9 cellular contexts compared by ENCODE assay signal in the genomic region with DNA sequence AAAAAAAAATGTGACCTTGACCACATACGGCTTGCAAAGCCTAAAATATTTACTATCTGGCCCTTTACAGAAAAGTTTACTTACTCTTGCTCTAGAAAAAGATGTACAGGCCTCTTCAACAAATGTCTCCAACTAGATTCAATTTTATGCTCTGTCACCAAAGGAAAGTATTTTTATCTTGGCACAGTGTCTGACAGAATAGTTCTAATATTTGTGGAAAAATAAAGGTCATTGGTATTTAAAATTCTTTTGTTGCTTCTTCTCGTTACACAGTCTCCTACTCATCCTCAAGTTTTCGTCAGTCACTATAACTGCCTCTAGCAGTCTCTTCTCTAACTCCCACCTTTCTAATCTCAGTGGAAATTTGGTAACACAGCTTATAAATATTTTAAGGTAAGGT. TPM values are rescaled to one million over a fixed set of nuclear protein-coding genes. Genes with fewer than 3 reads are reported as not detected.
DNase-seq lines count a peak whose midpoint lies in the region; ATAC-seq and TF ChIP-seq lines count a peak whose summit lies in the region.
"Had no signal": no experiment of that assay in that cellular context is flagged by ENCODE, and none has a peak within 500 bp of the region (broad histone marks: within the 10 kb centered on the region; RNA-seq: fewer than 3 reads in every experiment).

No MANE protein-coding gene starts in this region.

- H3K4me1 Mint-ChIP-seq in naive B cell: peaks cover 18 to 33% (median 31%) of the 10 kb centered on the region in 3 donors

- H3K36me3 Mint-ChIP-seq in naive B cell: no peaks in the 10 kb centered on the region
- H3K36me3 Mint-ChIP-seq: naive thymus-derived CD8-positive, alpha-beta T cell had no signal

- peak overlapping the region; percentile 17 for H2AFZ ChIP-seq in mammary epithelial cell (ENCODE audit: low read depth, low read length)

- H3K4me2 ChIP-seq in mammary epithelial cell (ENCODE audit: insufficient read depth, low read depth, low read length): peak overlapping the region; percentile 91

- peak overlapping the region in 1 of 8 donors; percentile 95 for H3K4me3 Mint-ChIP-seq in naive B cell

- intact Hi-C loops in mammary epithelial cell (cut with micrococcal nuclease): no loop called here

- BruUV-seq in mammary epithelial cell (replicated peaks; lab: Mats Ljungman, UMichigan): no TSS peak

- peaks cover 15% of the 10 kb centered on the region for H3K79me2 ChIP-seq in mammary epithelial cell (ENCODE audit: insufficient read depth, low read length)

- H3K9me3 Mint-ChIP-seq in naive B cell: peaks cover 0 to 6% (median 2%) of the 10 kb centered on the region in 7 donors

- peaks cover 5% of the 10 kb centered on the region; the same call in 1 of the 2 replicates for H3K4me1 ChIP-seq in HUES64 (ENCODE audit: insufficient read depth, low read length)
- peaks cover 25% of the 10 kb centered on the region for H3K4me1 ChIP-seq in mammary epithelial cell (ENCODE audit: insufficient read depth, low read length)

- peak overlapping the region in 5 of 6 donors; percentile 1 to 100 (median 69) for H3K27ac Mint-ChIP-seq in naive B cell

- H3K27me3 ChIP-seq in HUES64 (ENCODE audit: insufficient read depth, low read length) (no peaks in the 10 kb centered on the region), mammary epithelial cell (ENCODE audit: insufficient read depth, low read length) (no peaks in the 10 kb centered on the region)

- CTCF ChIA-PET in mammary epithelial cell (lab: Charles Lee; ENCODE audit: low non-redundant PET): interaction anchor here (0.6 kb wide), 1 partner anchor 507 kb away, joined by 4 read pairs; no protein-coding TSS in a partner anchor

- H3K9me3 ChIP-seq in HUES64 (ENCODE audit: insufficient read depth, low read depth, low read length) (no peaks in the 10 kb centered on the region), mammary epithelial cell (replicated peaks; ENCODE audit: insufficient read depth, low read length) (no peaks in the 10 kb centered on the region)

- H3K4me3 ChIP-seq in HUES64 (ENCODE audit: low read length) (peak overlapping the region; percentile 83; the same call in 1 of the 2 replicates), mammary epithelial cell (replicated peaks in 1 of 3; ENCODE audit: insufficient read depth in 1 of 3, low read depth in 2 of 3, low read length in 3 of 3) (peak overlapping the region in 2 of 3 experiments; percentile 48 to 76)

- H3K27ac ChIP-seq in HUES64 (ENCODE audit: low read depth, low read length) (no peak overlapping the region), mammary epithelial cell (ENCODE audit: insufficient read depth, low read depth, low read length) (peak overlapping the region; percentile 90)

- ATAC-seq in naive B cell (ENCODE audit: low read depth in 2 of 2): no peak
- ATAC-seq in HG03354 (IDR thresholded peaks at IDR 0.05; ENCODE audit: poor library complexity, severe bottlenecking, unreplicated experiment): no peak
- ATAC-seq: naive thymus-derived CD8-positive, alpha-beta T cell had no signal

- TF ChIP-seq CTCF in mammary epithelial cell (conservative IDR thresholded peaks at IDR 0.05 in 1 of 2, IDR thresholded peaks at IDR 0.05 in 1 of 2; ENCODE audit: extremely low read depth in 1 of 2, insufficient read depth in 1 of 2, low read depth in 1 of 2, low read length in 2 of 2): no peak

- H3K36me3 ChIP-seq in HUES64 (ENCODE audit: insufficient read depth, low read length) (no peaks in the 10 kb centered on the region), mammary epithelial cell (ENCODE audit: insufficient read depth, low read length) (no peaks in the 10 kb centered on the region)

- 90% methylated on average over 3 of the region's 3 CpGs for WGBS in HUES64
- WGBS in mammary epithelial cell (ENCODE audit: low coverage, missing lambda C conversion rate): 46% methylated on average over 3 of the region's 3 CpGs

- in situ Hi-C loops in mammary epithelial cell (cut with MboI; ENCODE audit: low sequenced_read_pairs in 2 of 2): no loop called here

- H4K20me1 ChIP-seq in mammary epithelial cell (ENCODE audit: insufficient read depth, low read length): no peaks in the 10 kb centered on the region

- dilution Hi-C loops in mammary epithelial cell (cut with HindIII; ENCODE audit: low sequenced_read_pairs): no loop called here

- H3K27me3 Mint-ChIP-seq in naive B cell: peaks cover 0 to 6% (median 5%) of the 10 kb centered on the region in 3 donors

- H3K9ac ChIP-seq in HUES64 (ENCODE audit: low read depth, low read length) (no peak overlapping the region), mammary epithelial cell (ENCODE audit: insufficient read depth, low read length) (peak overlapping the region; percentile 22)

- DNase-seq in AG08396 (ENCODE audit: low spot score): peak; percentile 24
- DNase-seq in mammary epithelial cell: no peak
- DNase-seq in naive B cell: no peak
- no peak for DNase-seq in stimulated activated naive CD4-positive, alpha-beta T cell treated with Interleukin-2 at 50 U/mL for 16 hours (lab: John Stamatoyannopoulos, UW)
- DNase-seq in islet precursor cell: no peak
- DNase-seq in effector CD4-positive, alpha-beta T cell: no peak
- DNase-seq: naive thymus-derived CD8-positive, alpha-beta T cell had no signal

RNA-seq across cellular contexts. Expression of a gene that starts 1.4 kb away (rescaled TPM):
- polyA plus RNA-seq in HUES64 (2013, experiment 1 of 2): 1.9 TPM
- polyA plus RNA-seq in HUES64 (2013, experiment 2 of 2): 2.5 TPM
- total RNA-seq in mammary epithelial cell: 1 to 10 TPM; 1.1 to 3.8 TPM
- polyA plus RNA-seq in mammary epithelial cell (1.9 TPM), naive B cell (ENCODE audit: low read depth in 6 of 6) (1 to 10 TPM; 2.2 to 5.3 (median 3.5) TPM)
- polyA minus RNA-seq in mammary epithelial cell: not detected

RNA-seq across cellular contexts. Expression of a gene that starts 1.7 kb away (rescaled TPM):
- polyA plus RNA-seq in HUES64 (2013, experiment 1 of 2): 19.6 TPM
- polyA plus RNA-seq in HUES64 (2013, experiment 2 of 2): 23.5 TPM
- total RNA-seq in mammary epithelial cell: 10 to 100 TPM; 27.9 to 35.0 TPM
- polyA plus RNA-seq in mammary epithelial cell (21.8 TPM), naive B cell (ENCODE audit: low read depth in 6 of 6) (10 to 100 TPM; 50.3 to 58.3 (median 55.6) TPM)
- polyA minus RNA-seq in mammary epithelial cell: 31.3 TPM
